In genomic region chr12:63949902-63950301, GRCh38 we compare ENCODE assay signal across 19 cellular contexts.
DNase-seq lines count a peak whose midpoint lies in the region; ATAC-seq, FAIRE-seq and TF ChIP-seq lines count a peak whose summit lies in the region.
"Had no signal": no experiment of that assay in that cellular context is flagged by ENCODE, and none has a peak within 500 bp of the region (broad histone marks: within the 10 kb centered on the region; RNA-seq: fewer than 3 reads in every experiment).

No MANE protein-coding gene starts in this region.

- peaks cover 3% of the 10 kb centered on the region for H3K4me1 ChIP-seq in right cardiac atrium (ENCODE audit: control insufficient read depth, insufficient read depth, low read length)
- no peaks in the 10 kb centered on the region for H3K4me1 ChIP-seq in CD8-positive, alpha-beta T cell (ENCODE audit: insufficient read depth, low read length)

- H3K9me3 Mint-ChIP-seq in CD8-positive, alpha-beta T cell = no peaks in the 10 kb centered on the region
- no peaks in the 10 kb centered on the region for H3K9me3 Mint-ChIP-seq in effector memory CD8-positive, alpha-beta T cell
- H3K9me3 Mint-ChIP-seq: naive thymus-derived CD8-positive, alpha-beta T cell; stimulated activated naive CD8-positive, alpha-beta T cell treated with anti-CD3 and anti-CD28 coated beads, Interleukin-15, Interleukin-2, amounts not matched to agents 100 ng/mL and 50 ng/mL, for 24 hours had no signal

- H3K4me3 Mint-ChIP-seq in CD8-positive, alpha-beta T cell = no peak overlapping the region
- H3K4me3 Mint-ChIP-seq in effector memory CD8-positive, alpha-beta T cell = no peak overlapping the region
- H3K4me3 Mint-ChIP-seq: naive thymus-derived CD8-positive, alpha-beta T cell; stimulated activated naive CD8-positive, alpha-beta T cell treated with anti-CD3 and anti-CD28 coated beads, Interleukin-15, Interleukin-2, amounts not matched to agents 100 ng/mL and 50 ng/mL, for 24 hours had no signal

- H3K36me3 ChIP-seq in CD8-positive, alpha-beta T cell (ENCODE audit: insufficient read depth, low read length) = no peaks in the 10 kb centered on the region

- no peak overlapping the region for H3K27ac ChIP-seq in right cardiac atrium (ENCODE audit: low read length)
- H3K27ac ChIP-seq in CD8-positive, alpha-beta T cell (ENCODE audit: low read depth, low read length) = no peak overlapping the region

- ATAC-seq in right cardiac atrium (peak; percentile 68 to 87), HG03342 (IDR thresholded peaks at IDR 0.05; ENCODE audit: unreplicated experiment) (no peak)
- no peak for ATAC-seq in CD8-positive, alpha-beta T cell
- no peak for ATAC-seq in effector memory CD8-positive, alpha-beta T cell (replicated peaks)
- ATAC-seq: naive thymus-derived CD8-positive, alpha-beta T cell; PC-3 had no signal

- H3K27me3 Mint-ChIP-seq in CD8-positive, alpha-beta T cell (ENCODE audit: low read depth) = peaks cover 9% of the 10 kb centered on the region
- peaks cover 5 to 10% of the 10 kb centered on the region in 2 donors for H3K27me3 Mint-ChIP-seq in effector memory CD8-positive, alpha-beta T cell

- CTCF ChIA-PET in CD8-positive, alpha-beta T cell (lab: Charles Lee) = no interaction called here

- TF ChIP-seq CTCF in choroid plexus epithelial cell (conservative IDR thresholded peaks at IDR 0.05; ENCODE audit: low read depth, low read length) = no peak
- TF ChIP-seq CTCF in CD8-positive, alpha-beta T cell (IDR thresholded peaks at IDR 0.05) = no peak

- no peaks in the 10 kb centered on the region for H3K9me3 ChIP-seq in right cardiac atrium (ENCODE audit: control insufficient read depth, low read length)
- H3K9me3 ChIP-seq in CD8-positive, alpha-beta T cell (ENCODE audit: low read length) = no peaks in the 10 kb centered on the region

- WGBS in right cardiac atrium = 16% methylated on average over 2 of the region's 2 CpGs

- no peaks in the 10 kb centered on the region for H3K4me1 Mint-ChIP-seq in CD8-positive, alpha-beta T cell (ENCODE audit: low read depth)
- H3K4me1 Mint-ChIP-seq in effector memory CD8-positive, alpha-beta T cell (ENCODE audit: low read depth in 2 of 2) = no peaks in the 10 kb centered on the region

- H3K27me3 ChIP-seq in right cardiac atrium (ENCODE audit: control insufficient read depth, insufficient read depth) = no peaks in the 10 kb centered on the region
- H3K27me3 ChIP-seq in CD8-positive, alpha-beta T cell (ENCODE audit: insufficient read depth, low read length) = no peaks in the 10 kb centered on the region

- DNase-seq in H54 (ENCODE audit: insufficient read length, low spot score) = no peak
- peak; percentile 61 for DNase-seq in choroid plexus epithelial cell (ENCODE audit: low read depth)
- no peak for DNase-seq in right cardiac atrium
- peak; percentile 92 for DNase-seq in pons (ENCODE audit: low spot score)
- no peak for DNase-seq in CD8-positive, alpha-beta T cell
- no peak for DNase-seq in effector memory CD8-positive, alpha-beta T cell
- DNase-seq in NCI-H1417 treated with DMSO at 0.1 percent for 48 hours (lab: John Stamatoyannopoulos, UW) = no peak
- DNase-seq: activated CD8-positive, alpha-beta memory T cell treated with anti-CD3 and anti-CD28 coated beads, Interleukin-2, amount 50 U/mL, for 48 hours; activated naive CD4-positive, alpha-beta T cell treated with anti-CD3 and anti-CD28 coated beads, Interleukin-2, amount 50 U/mL, for 16 hours; islet precursor cell; naive thymus-derived CD8-positive, alpha-beta T cell; NCI-H187 treated with DMSO at 0.1 percent for 48 hours; NCI-H510A treated with DMSO at 0.1 percent for 48 hours; PC-3 had no signal

- peak; percentile 55 for FAIRE-seq in H54 (lab: Jason Lieb, UNC)
- FAIRE-seq: D721Med, H1 had no signal

- POLR2A ChIA-PET in CD8-positive, alpha-beta T cell (lab: Charles Lee) = no interaction called here

- TF ChIP-seq POLR2A in H54 (IDR thresholded peaks at IDR 0.05; ENCODE audit: low read depth, low read length) = no peak

- H3K27ac Mint-ChIP-seq in CD8-positive, alpha-beta T cell = no peak overlapping the region
- no peak overlapping the region for H3K27ac Mint-ChIP-seq in effector memory CD8-positive, alpha-beta T cell
- H3K27ac Mint-ChIP-seq: naive thymus-derived CD8-positive, alpha-beta T cell; stimulated activated naive CD8-positive, alpha-beta T cell treated with anti-CD3 and anti-CD28 coated beads, Interleukin-15, Interleukin-2, amounts not matched to agents 100 ng/mL and 50 ng/mL, for 24 hours had no signal

- H3K4me3 ChIP-seq in choroid plexus epithelial cell (ENCODE audit: low read depth, low read length) (no peak overlapping the region), right cardiac atrium (ENCODE audit: low read length) (no peak overlapping the region)
- no peak overlapping the region for H3K4me3 ChIP-seq in CD8-positive, alpha-beta T cell (ENCODE audit: low read depth, low read length)
- H3K4me3 ChIP-seq: coronary artery had no signal

- H3K36me3 Mint-ChIP-seq in CD8-positive, alpha-beta T cell = no peaks in the 10 kb centered on the region
- H3K36me3 Mint-ChIP-seq in effector memory CD8-positive, alpha-beta T cell (ENCODE audit: insufficient read depth) = no peaks in the 10 kb centered on the region
- H3K36me3 Mint-ChIP-seq: naive thymus-derived CD8-positive, alpha-beta T cell had no signal

- intact Hi-C loops in right cardiac atrium (cut with DNase I) = no loop called here
- intact Hi-C loops in CD8-positive, alpha-beta T cell (cut with DNase I, micrococcal nuclease) = no loop called here

Comparison
In these comparisons a context has a peak if more than half of its experiments do, and no peak if none do; other contexts are left out.
1. DNase-seq: peak in choroid plexus epithelial cell (single experiment) and pons (single experiment); none in H54 (single experiment), right cardiac atrium (0 of 3), CD8-positive, alpha-beta T cell (0 of 7), effector memory CD8-positive, alpha-beta T cell (0 of 3) and NCI-H1417 treated with DMSO at 0.1 percent for 48 hours (single experiment).
2. ATAC-seq: peak in right cardiac atrium (2 of 2); none in CD8-positive, alpha-beta T cell (single experiment), effector memory CD8-positive, alpha-beta T cell (single experiment) and HG03342 (single experiment).